In the genomic region with DNA sequence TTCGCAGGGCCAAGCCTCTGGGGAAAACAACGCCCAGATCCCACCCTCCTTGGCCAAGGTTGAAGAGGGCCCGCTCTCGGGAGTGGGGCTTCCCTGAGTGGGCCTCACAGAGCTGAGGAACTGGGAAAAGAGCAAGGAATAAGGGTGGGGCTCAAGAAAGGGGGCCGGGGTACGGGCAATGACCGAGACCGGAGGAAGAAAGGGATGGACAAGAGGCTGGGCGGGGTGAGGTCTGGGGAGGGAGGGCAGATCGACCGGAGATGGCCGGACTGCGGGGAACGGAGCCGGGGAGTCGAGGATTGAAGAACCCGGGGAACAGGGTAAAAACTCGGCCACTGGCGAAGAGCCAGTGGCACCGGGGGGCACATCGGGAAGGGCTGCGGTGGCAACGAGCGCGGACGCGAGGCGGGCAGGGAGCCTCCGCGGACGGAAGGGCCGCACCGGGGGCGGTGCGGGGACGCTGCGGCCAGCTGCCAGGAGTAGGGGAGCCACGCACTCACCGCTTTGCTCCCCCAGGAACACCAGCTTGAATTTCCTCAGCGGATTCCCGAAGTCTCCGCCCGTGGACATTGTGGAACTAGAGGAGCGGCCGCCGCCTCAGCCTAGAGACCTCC, we compare ENCODE assay signal across 1 cellular context.
A peak's percentile ranks its signal among the peaks of the same experiment; 100 is the strongest.
TF ChIP-seq lines count a peak whose summit lies in the region.

No MANE protein-coding gene starts in this region.

TF ChIP-seq in H1, 55 proteins besides CTCF, POLR2A, EP300 and RAD21 (continued from another document):
- TF ChIP-seq RBBP5 (IDR thresholded peaks at IDR 0.05; ENCODE audit: borderline replicate concordance, low read depth, low read length) = peak; percentile 73; the same call in 1 of the 2 replicates
- no peak for TF ChIP-seq MAFK (IDR thresholded peaks at IDR 0.05; ENCODE audit: low read depth, low read length)
- TF ChIP-seq TEAD4 (IDR thresholded peaks at IDR 0.05; ENCODE audit: low read depth, low read length) = no peak
- TF ChIP-seq ATF2 (IDR thresholded peaks at IDR 0.05; ENCODE audit: low read length) = no peak
- no peak for TF ChIP-seq SIRT6 (IDR thresholded peaks at IDR 0.05; ENCODE audit: low read length)
- no peak for TF ChIP-seq POU5F1 (IDR thresholded peaks at IDR 0.05; ENCODE audit: low read depth, low read length)
- no peak for TF ChIP-seq EGR1 (IDR thresholded peaks at IDR 0.05; ENCODE audit: borderline replicate concordance, low read depth, low read length)
- TF ChIP-seq RFX5 (IDR thresholded peaks at IDR 0.05; ENCODE audit: borderline replicate concordance, low read depth, low read length) = no peak
- no peak for TF ChIP-seq SP1 (IDR thresholded peaks at IDR 0.05; ENCODE audit: low read depth, low read length)
- peak; percentile 88 for TF ChIP-seq KDM4A (IDR thresholded peaks at IDR 0.05; ENCODE audit: low read depth, low read length, severe bottlenecking)
- peak; percentile 93 for TF ChIP-seq ASH2L (IDR thresholded peaks at IDR 0.05; ENCODE audit: low read length)
- TF ChIP-seq GABPA (IDR thresholded peaks at IDR 0.05; ENCODE audit: borderline replicate concordance, insufficient read depth, low read length) = no peak
- TF ChIP-seq SUZ12 (IDR thresholded peaks at IDR 0.05; ENCODE audit: low read length) = peak; percentile 16; the same call in 1 of the 2 replicates
- no peak for TF ChIP-seq CEBPB (IDR thresholded peaks at IDR 0.05; ENCODE audit: low read depth, low read length)
- TF ChIP-seq NANOG (IDR thresholded peaks at IDR 0.05; ENCODE audit: insufficient read depth, low read depth, low read length, poor library complexity, severe bottlenecking) = no peak
- TF ChIP-seq, protein P1, sequence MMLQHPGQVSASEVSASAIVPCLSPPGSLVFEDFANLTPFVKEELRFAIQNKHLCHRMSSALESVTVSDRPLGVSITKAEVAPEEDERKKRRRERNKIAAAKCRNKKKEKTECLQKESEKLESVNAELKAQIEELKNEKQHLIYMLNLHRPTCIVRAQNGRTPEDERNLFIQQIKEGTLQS (IDR thresholded peaks at IDR 0.05; ENCODE audit: insufficient read depth, low read depth, low read length) = no peak
- TF ChIP-seq BCL11A (IDR thresholded peaks at IDR 0.05; ENCODE audit: low read depth in 2 of 2, low read length in 2 of 2) = no peak
- no peak for TF ChIP-seq CHD2 (IDR thresholded peaks at IDR 0.05; ENCODE audit: low read length)
- TF ChIP-seq CHD1 (IDR thresholded peaks at IDR 0.05; ENCODE audit: low read depth, low read length) = no peak
- 0 out of 4 replicates have a peak, but pooled peaks of 1 of the 2 experiments have one; percentile 26 for TF ChIP-seq HDAC2 (IDR thresholded peaks at IDR 0.05; ENCODE audit: borderline replicate concordance in 1 of 2, low read depth in 2 of 2, low read length in 2 of 2)
- TF ChIP-seq SIX5 (IDR thresholded peaks at IDR 0.05; ENCODE audit: low read depth, low read length) = no peak
- no peak for TF ChIP-seq TAF7 (optimal IDR thresholded peaks at IDR 0.05; ENCODE audit: borderline replicate concordance, low read depth, low read length)
